ENCODE assay signal across 20 cellular contexts in genomic region chr10:123831259-123831658, GRCh38.
"Had no signal": no experiment of that assay in that cellular context is flagged by ENCODE, and none has a peak within 500 bp of the region (broad histone marks: within the 10 kb centered on the region; RNA-seq: fewer than 3 reads in every experiment).

No MANE protein-coding gene starts in this region.

- H3K36me3 ChIP-seq: left ventricle myocardium inferior, lower lobe of right lung, right atrium auricular region, spleen had no signal

- DNase-seq: cortex of kidney; dorsolateral prefrontal cortex; effector CD8-positive, alpha-beta T cell; foreskin keratinocyte; head of caudate nucleus; kidney; left cardiac atrium; left ventricle myocardium inferior; lower lobe of right lung; spleen; stimulated activated CD4-positive, alpha-beta T cell treated with anti-CD3 and anti-CD28 coated beads, Interleukin-15, amount 100 ng/mL, for 24 hours; stimulated activated CD4-positive, alpha-beta T cell treated with anti-CD3 and anti-CD28 coated beads, Interleukin-1b, Interleukin-23, amount 100 ng/mL, for 48 hours; stimulated activated CD4-positive, alpha-beta T cell treated with anti-CD3 and anti-CD28 coated beads, Interleukin-4, amount 100 ng/mL, for 24 hours; stimulated activated naive CD8-positive, alpha-beta T cell treated with anti-CD3 and anti-CD28 coated beads, Interleukin-15, amount 100 ng/mL, for 72 hours; substantia nigra; trophoblast cell had no signal

- ATAC-seq: esophagus mucosa; foreskin keratinocyte; left cardiac atrium; lower lobe of right lung; stimulated activated memory B cell treated with anti-CD40 and anti-IgM and Interleukin-4, amounts not matched to agents 10 μg/mL and 1 μg/mL and 100 μg/mL, for 72 hours; stimulated activated naive CD8-positive, alpha-beta T cell treated with anti-CD3 and anti-CD28 coated beads, Interleukin-15, amount 100 ng/mL, for 72 hours had no signal

- H3K27ac ChIP-seq: dorsolateral prefrontal cortex, foreskin keratinocyte, hepatocyte, left ventricle myocardium inferior, lower lobe of right lung, right atrium auricular region, spleen had no signal

- H3K27me3 ChIP-seq: hepatocyte, right atrium auricular region had no signal

- H3K9me3 ChIP-seq: lower lobe of right lung had no signal

- H3K4me1 ChIP-seq: foreskin keratinocyte, left ventricle myocardium inferior, lower lobe of right lung, right atrium auricular region, spleen had no signal

- H3K4me3 ChIP-seq: dorsolateral prefrontal cortex, hepatocyte, left ventricle myocardium inferior, lower lobe of right lung, right atrium auricular region, spleen had no signal
